ENCODE assay signal across 8 cellular contexts in the genomic region with DNA sequence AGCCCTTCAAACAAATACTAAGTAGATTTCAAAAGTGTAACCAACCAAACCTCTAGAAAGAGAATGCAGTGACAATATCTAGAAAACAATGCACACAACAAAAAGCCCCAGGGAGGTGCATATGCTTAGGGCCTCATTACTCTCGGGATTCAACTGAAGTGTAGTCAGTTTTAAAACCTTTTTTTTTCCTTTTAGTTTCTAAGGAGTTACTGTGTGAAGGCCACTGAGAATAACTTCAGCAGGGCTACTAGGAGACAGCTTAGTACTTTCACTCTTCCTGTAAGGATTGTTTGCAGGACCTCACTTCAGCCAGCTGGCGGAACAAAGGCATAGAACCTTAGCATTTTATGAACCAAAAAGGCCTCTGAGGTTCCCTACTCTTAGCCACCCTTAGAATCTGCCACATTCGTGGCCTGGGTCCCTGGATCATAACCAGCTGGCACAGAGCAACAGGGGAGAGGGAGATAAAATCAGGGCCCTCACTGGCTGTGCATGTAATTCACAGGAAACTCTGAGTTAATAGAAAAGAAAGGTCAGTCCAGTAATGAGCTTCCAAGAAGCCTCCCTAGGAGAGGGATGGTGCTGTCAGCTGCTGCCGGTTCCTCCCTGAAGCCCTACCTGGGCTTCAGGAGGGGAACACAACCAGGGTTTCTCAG. TPM values are rescaled to one million over a fixed set of nuclear protein-coding genes. Genes with fewer than 3 reads are reported as not detected.
DNase-seq lines count a peak whose midpoint lies in the region; ATAC-seq, FAIRE-seq and TF ChIP-seq lines count a peak whose summit lies in the region.
"Had no signal": no experiment of that assay in that cellular context is flagged by ENCODE, and none has a peak within 500 bp of the region (broad histone marks: within the 10 kb centered on the region; RNA-seq: fewer than 3 reads in every experiment).

No MANE protein-coding gene starts in this region.

- H3K36me3 ChIP-seq in PC-9 (ENCODE audit: low read depth) (peaks cover 14% of the 10 kb centered on the region), skeletal muscle tissue (ENCODE audit: control insufficient read depth in 3 of 3, insufficient read depth in 3 of 3, low read length in 3 of 3) (no peaks in the 10 kb centered on the region), vagina (no peaks in the 10 kb centered on the region)

- H3K9me2 ChIP-seq in PC-9 (ENCODE audit: insufficient read depth) = no peaks in the 10 kb centered on the region

- no TSS peak for BruUV-seq in PC-9 (replicated peaks; lab: Mats Ljungman, UMichigan)

- H3K4me1 ChIP-seq in PC-9 (replicated peaks; ENCODE audit: insufficient read depth) (peaks cover 77% of the 10 kb centered on the region), skeletal muscle tissue (ENCODE audit: control insufficient read depth in 3 of 3, insufficient read depth in 3 of 3, low read length in 3 of 3) (peaks cover 39 to 61% (median 50%) of the 10 kb centered on the region in 3 donors), vagina (peaks cover 35% of the 10 kb centered on the region)

- H3K79me2 ChIP-seq in PC-9 (ENCODE audit: low read depth) = peaks cover 88% of the 10 kb centered on the region

- H3K27me3 ChIP-seq in PC-9 (ENCODE audit: insufficient read depth, low read depth) = no peaks in the 10 kb centered on the region
- H3K27me3 ChIP-seq in skeletal muscle tissue (ENCODE audit: control insufficient read depth in 3 of 3, insufficient read depth in 3 of 3, low read length in 3 of 3) = no peaks in the 10 kb centered on the region
- no peaks in the 10 kb centered on the region for H3K27me3 ChIP-seq in vagina
- H3K27me3 ChIP-seq: MG63 had no signal

- no peaks in the 10 kb centered on the region for H3K9me3 ChIP-seq in PC-9 (ENCODE audit: insufficient read depth, low read depth)
- no peaks in the 10 kb centered on the region for H3K9me3 ChIP-seq in skeletal muscle tissue (ENCODE audit: control insufficient read depth in 3 of 3, low read length in 3 of 3)
- H3K9me3 ChIP-seq in vagina = no peaks in the 10 kb centered on the region
- H3K9me3 ChIP-seq: MG63 had no signal

- H3K4me3 ChIP-seq in PC-9 (no peak overlapping the region), skeletal muscle tissue (ENCODE audit: low read length in 3 of 3) (no peak overlapping the region), vagina (no peak overlapping the region)
- H3K4me3 ChIP-seq: MG63 had no signal

- H3K27ac ChIP-seq in PC-9 (peak overlapping the region; percentile 4; the same call in 1 of the 2 replicates), skeletal muscle tissue (ENCODE audit: low read depth, low read length) (peak overlapping the region; percentile 28), vagina (no peak overlapping the region)

- TF ChIP-seq POLR2A in GM12892 (IDR thresholded peaks at IDR 0.05; ENCODE audit: low read depth, low read length) = no peak
- TF ChIP-seq POLR2A in vagina (IDR thresholded peaks at IDR 0.05) = no peak

- H3K9ac ChIP-seq in skeletal muscle tissue (ENCODE audit: low read depth in 1 of 3, low read length in 3 of 3) = peak overlapping the region in 1 of 3 donors; percentile 28

- CTCF ChIA-PET in PC-9 (lab: Charles Lee) = interaction anchor here (1.0 kb wide), 1 partner anchor 10 kb away, joined by 4 read pairs; no protein-coding TSS in a partner anchor

- DNase-seq in GM12892 (ENCODE audit: insufficient read length) = no peak
- DNase-seq in PC-9 = no peak
- DNase-seq in dermis blood vessel endothelial cell = peak; percentile 48
- DNase-seq in RCC 7860 (ENCODE audit: low spot score) = no peak
- no peak for DNase-seq in vagina (ENCODE audit: extremely low spot score in 2 of 2)
- DNase-seq: MG63 had no signal

- peak overlapping the region; percentile 90 for H3K4me2 ChIP-seq in PC-9

- no peak overlapping the region for H2AFZ ChIP-seq in PC-9

- POLR2A ChIA-PET in PC-9 (lab: Charles Lee; ENCODE audit: unreplicated experiment) = interaction anchor here (0.6 to 0.7 kb wide), 3 partner anchors 36 to 812 kb away, joined by 4 to 5 read pairs (median 4); no protein-coding TSS in a partner anchor

- peaks cover 38% of the 10 kb centered on the region for H3F3A ChIP-seq in PC-9 (ENCODE audit: insufficient read depth, low read depth)

- TF ChIP-seq CTCF in PC-9 (conservative IDR thresholded peaks at IDR 0.05) (no peak; the same call in 1 of the 2 replicates), vagina (IDR thresholded peaks at IDR 0.05) (no peak)

- FAIRE-seq in GM12892 (lab: Jason Lieb, UNC) = peak; percentile 21
- no peak for FAIRE-seq in RCC 7860 (lab: Jason Lieb, UNC)

- intact Hi-C loops in PC-9 (cut with micrococcal nuclease; ENCODE audit: unreplicated experiment) (no loop called here), vagina (cut with DNase I) (no loop called here)

- H4K20me1 ChIP-seq in PC-9 (ENCODE audit: insufficient read depth) = peaks cover 18% of the 10 kb centered on the region; the same call in 1 of the 2 replicates

- ATAC-seq in HG03135 (IDR thresholded peaks at IDR 0.05; ENCODE audit: unreplicated experiment) = no peak

RNA-seq across cellular contexts. Expression of a gene that starts 3.6 kb away (rescaled TPM):
- polyA plus RNA-seq in GM12892 (2012; ENCODE audit: missing spikeins) = 210 TPM
- total RNA-seq in PC-9 (2021) (200 and 207 TPM in 2 replicates), dermis blood vessel endothelial cell (140 and 171 TPM in 2 replicates), skeletal muscle tissue (23.5 TPM), vagina (26.3 TPM)
